Comparison of ENCODE assay signal across 13 cellular contexts in the genomic region with DNA sequence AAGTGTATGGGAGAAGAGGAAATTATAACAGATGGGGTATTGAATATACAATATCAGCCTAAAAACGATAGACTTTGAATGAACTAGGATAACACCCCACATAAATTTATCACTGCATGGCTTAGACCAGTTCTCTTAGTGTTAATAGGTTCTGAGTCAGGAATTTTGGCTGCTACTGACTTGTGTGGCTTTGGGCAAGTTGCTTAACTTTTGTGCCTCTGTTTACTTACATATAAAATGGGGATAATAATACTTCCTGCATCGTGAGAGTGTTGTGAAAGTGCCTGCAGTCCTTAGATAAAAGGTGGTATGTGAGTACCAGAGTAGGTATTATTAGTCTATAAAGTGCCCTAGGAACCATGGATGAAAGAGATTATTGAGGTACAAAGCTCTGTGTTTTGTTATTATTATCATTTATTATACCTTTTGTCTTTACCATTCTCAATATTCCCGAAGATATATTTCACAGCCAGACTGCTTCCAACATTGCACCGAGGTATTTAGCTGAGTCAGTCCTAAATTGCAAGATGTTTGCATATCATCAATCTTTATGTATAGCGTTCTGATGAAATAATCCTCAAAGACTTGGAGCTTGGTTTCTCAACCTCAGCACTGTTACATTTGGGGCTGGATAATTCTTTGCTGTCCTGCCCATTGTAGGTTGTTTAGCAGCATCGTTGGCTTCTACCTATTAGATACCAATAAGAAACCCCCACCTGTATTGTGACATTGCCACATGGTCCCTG. TPM values are rescaled to one million over a fixed set of nuclear protein-coding genes. Genes with fewer than 3 reads are reported as not detected.
DNase-seq lines count a peak whose midpoint lies in the region; ATAC-seq and TF ChIP-seq lines count a peak whose summit lies in the region.
"Had no signal": no experiment of that assay in that cellular context is flagged by ENCODE, and none has a peak within 500 bp of the region (broad histone marks: within the 10 kb centered on the region; RNA-seq: fewer than 3 reads in every experiment).

No MANE protein-coding gene starts in this region.

- in situ Hi-C loops in astrocyte of the spinal cord (cut with HindIII; ENCODE audit: low sequenced_read_pairs): no loop called here

- TF ChIP-seq CTCF in SK-N-SH (IDR thresholded peaks at IDR 0.05) (no peak), astrocyte of the spinal cord (IDR thresholded peaks at IDR 0.05; ENCODE audit: low read depth, low read length) (no peak)

- H3K36me3 ChIP-seq in SK-N-SH (replicated peaks in 1 of 2; ENCODE audit: control insufficient read depth in 1 of 2, insufficient read depth in 2 of 2, low read length in 1 of 2): no peaks in the 10 kb centered on the region
- H3K36me3 ChIP-seq in iPS-15b (ENCODE audit: control insufficient read depth, insufficient read depth, low read length): peaks cover 3% of the 10 kb centered on the region

- H3K27me3 ChIP-seq in SK-N-SH (ENCODE audit: insufficient read depth): no peaks in the 10 kb centered on the region; the same call in 1 of the 2 replicates
- H3K27me3 ChIP-seq in iPS-15b (ENCODE audit: control insufficient read depth, insufficient read depth, low read length): no peaks in the 10 kb centered on the region

- H3K9ac ChIP-seq in SK-N-SH (no peak overlapping the region), iPS-15b (ENCODE audit: low read depth, low read length) (peak overlapping the region; percentile 20)

- H4K20me1 ChIP-seq in SK-N-SH (ENCODE audit: insufficient read depth): no peaks in the 10 kb centered on the region

- no peak overlapping the region; the same call in 1 of the 2 replicates for H3K4me2 ChIP-seq in SK-N-SH

- peaks cover 8% of the 10 kb centered on the region for H3F3A ChIP-seq in SK-N-SH (replicated peaks; ENCODE audit: insufficient read depth)

- no peak overlapping the region for H3K27ac ChIP-seq in SK-N-SH (ENCODE audit: low read depth in 2 of 2, low read length in 1 of 2)

- TF ChIP-seq EP300 in SK-N-SH (IDR thresholded peaks at IDR 0.05; ENCODE audit: borderline replicate concordance in 1 of 2, low read depth in 1 of 2, low read length in 1 of 2): no peak

- CTCF ChIA-PET in SK-N-SH (lab: Yijun Ruan, JAX): no interaction called here

- H3K9me2 ChIP-seq in SK-N-SH: no peaks in the 10 kb centered on the region

- 4% methylated on average over 6 of the region's 6 CpGs for WGBS in SK-N-SH (ENCODE audit: low lambda C conversion rate)

- POLR2A ChIA-PET in SK-N-SH (lab: Yijun Ruan, JAX): no interaction called here

- H3K4me1 ChIP-seq in SK-N-SH (ENCODE audit: control insufficient read depth in 1 of 2, insufficient read depth in 2 of 2, low read depth in 1 of 2, low read length in 1 of 2): peaks cover 4 to 5% of the 10 kb centered on the region in 2 experiments; a peak in 2 of 4 replicates
- H3K4me1 ChIP-seq in iPS-15b (ENCODE audit: control insufficient read depth, insufficient read depth, low read length): peaks cover 7% of the 10 kb centered on the region

- H3K4me3 ChIP-seq in SK-N-SH (ENCODE audit: low read depth in 2 of 2, low read length in 1 of 2) (no peak overlapping the region), astrocyte of the spinal cord (ENCODE audit: low read depth, low read length) (no peak overlapping the region), iPS-15b (ENCODE audit: low read depth, low read length) (peak overlapping the region; percentile 94)

- H2AFZ ChIP-seq in SK-N-SH (ENCODE audit: low read depth): peak overlapping the region; percentile 95; the same call in 1 of the 2 replicates

- no peak for TF ChIP-seq RAD21 in SK-N-SH (IDR thresholded peaks at IDR 0.05; ENCODE audit: low read length)

- H3K79me2 ChIP-seq in SK-N-SH (ENCODE audit: insufficient read depth): peaks cover 6% of the 10 kb centered on the region

- H3K9me3 ChIP-seq in SK-N-SH (no peaks in the 10 kb centered on the region), iPS-15b (ENCODE audit: control insufficient read depth, insufficient read depth, low read length) (no peaks in the 10 kb centered on the region)

- DNase-seq in SK-N-SH (no peak), astrocyte of the spinal cord (ENCODE audit: low read depth, low spot score) (peak; percentile 37), NCI-H1694 (lab: John Stamatoyannopoulos, UW) (no peak), UCSD-AML1 (lab: John Stamatoyannopoulos, UW; ENCODE audit: unreplicated experiment) (no peak), cortex of kidney (lab: John Stamatoyannopoulos, UW) (no peak)
- DNase-seq: activated T-cell treated with anti-CD3 and anti-CD28 coated beads, Interleukin-2, amount 50 U/mL, for 48 hours; islet precursor cell; NCI-H774 had no signal

- no peak for ATAC-seq in SK-N-SH treated with all-trans-retinoic acid at 6 μM for 48 hours
- no peak for ATAC-seq in HG02642 (IDR thresholded peaks at IDR 0.05; ENCODE audit: poor library complexity, unreplicated experiment)
- ATAC-seq: activated CD4-positive, CD25-positive, alpha-beta regulatory T cell treated with anti-CD3 and anti-CD28 coated beads, Interleukin-2, amount 50 U/mL, for 24 hours; sciatic nerve had no signal

TF ChIP-seq in SK-N-SH, 30 proteins besides CTCF, POLR2A, EP300 and RAD21:
- TF ChIP-seq GATA2 (CRISPR knock-in tag; IDR thresholded peaks at IDR 0.05): no peak
- TF ChIP-seq FOSL2 (IDR thresholded peaks at IDR 0.05; ENCODE audit: borderline replicate concordance, low read depth): no peak
- no peak for TF ChIP-seq GABPA (IDR thresholded peaks at IDR 0.05; ENCODE audit: low read depth)
- TF ChIP-seq RXRA (IDR thresholded peaks at IDR 0.05; ENCODE audit: borderline replicate concordance, low read depth): no peak
- TF ChIP-seq USF1 (IDR thresholded peaks at IDR 0.05; ENCODE audit: borderline replicate concordance, low read depth): no peak
- TF ChIP-seq MEF2A (IDR thresholded peaks at IDR 0.05; ENCODE audit: borderline replicate concordance, low read depth): no peak

TF ChIP-seq in SK-N-SH treated with all-trans-retinoic acid at 6 μM for 48 hours, 23 proteins besides CTCF, POLR2A, EP300 and RAD21 (continues in another document):
- no peak for TF ChIP-seq ZFP30 (CRISPR knock-in tag; IDR thresholded peaks at IDR 0.05)
- TF ChIP-seq, protein P1, sequence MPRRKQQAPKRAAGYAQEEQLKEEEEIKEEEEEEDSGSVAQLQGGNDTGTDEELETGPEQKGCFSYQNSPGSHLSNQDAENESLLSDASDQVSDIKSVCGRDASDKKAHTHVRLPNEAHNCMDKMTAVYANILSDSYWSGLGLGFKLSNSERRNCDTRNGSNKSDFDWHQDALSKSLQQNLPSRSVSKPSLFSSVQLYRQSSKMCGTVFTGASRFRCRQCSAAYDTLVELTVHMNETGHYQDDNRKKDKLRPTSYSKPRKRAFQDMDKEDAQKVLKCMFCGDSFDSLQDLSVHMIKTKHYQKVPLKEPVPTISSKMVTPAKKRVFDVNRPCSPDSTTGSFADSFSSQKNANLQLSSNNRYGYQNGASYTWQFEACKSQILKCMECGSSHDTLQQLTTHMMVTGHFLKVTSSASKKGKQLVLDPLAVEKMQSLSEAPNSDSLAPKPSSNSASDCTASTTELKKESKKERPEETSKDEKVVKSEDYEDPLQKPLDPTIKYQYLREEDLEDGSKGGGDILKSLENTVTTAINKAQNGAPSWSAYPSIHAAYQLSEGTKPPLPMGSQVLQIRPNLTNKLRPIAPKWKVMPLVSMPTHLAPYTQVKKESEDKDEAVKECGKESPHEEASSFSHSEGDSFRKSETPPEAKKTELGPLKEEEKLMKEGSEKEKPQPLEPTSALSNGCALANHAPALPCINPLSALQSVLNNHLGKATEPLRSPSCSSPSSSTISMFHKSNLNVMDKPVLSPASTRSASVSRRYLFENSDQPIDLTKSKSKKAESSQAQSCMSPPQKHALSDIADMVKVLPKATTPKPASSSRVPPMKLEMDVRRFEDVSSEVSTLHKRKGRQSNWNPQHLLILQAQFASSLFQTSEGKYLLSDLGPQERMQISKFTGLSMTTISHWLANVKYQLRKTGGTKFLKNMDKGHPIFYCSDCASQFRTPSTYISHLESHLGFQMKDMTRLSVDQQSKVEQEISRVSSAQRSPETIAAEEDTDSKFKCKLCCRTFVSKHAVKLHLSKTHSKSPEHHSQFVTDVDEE (CRISPR knock-in tag; IDR thresholded peaks at IDR 0.05): no peak
- TF ChIP-seq TCF4 (CRISPR knock-in tag; IDR thresholded peaks at IDR 0.05; ENCODE audit: borderline replicate concordance): no peak
- no peak for TF ChIP-seq BACH2 (CRISPR knock-in tag; IDR thresholded peaks at IDR 0.05; ENCODE audit: borderline replicate concordance)
- TF ChIP-seq CSDC2 (CRISPR knock-in tag; IDR thresholded peaks at IDR 0.05): no peak
- TF ChIP-seq ARNTL (CRISPR knock-in tag; IDR thresholded peaks at IDR 0.05; ENCODE audit: borderline replicate concordance, low read depth): no peak
- no peak for TF ChIP-seq ZFP3 (CRISPR knock-in tag; IDR thresholded peaks at IDR 0.05)
- no peak for TF ChIP-seq ISL1 (CRISPR knock-in tag; IDR thresholded peaks at IDR 0.05)
- TF ChIP-seq ESRRG (CRISPR knock-in tag; IDR thresholded peaks at IDR 0.05): no peak
- TF ChIP-seq, protein P2, sequence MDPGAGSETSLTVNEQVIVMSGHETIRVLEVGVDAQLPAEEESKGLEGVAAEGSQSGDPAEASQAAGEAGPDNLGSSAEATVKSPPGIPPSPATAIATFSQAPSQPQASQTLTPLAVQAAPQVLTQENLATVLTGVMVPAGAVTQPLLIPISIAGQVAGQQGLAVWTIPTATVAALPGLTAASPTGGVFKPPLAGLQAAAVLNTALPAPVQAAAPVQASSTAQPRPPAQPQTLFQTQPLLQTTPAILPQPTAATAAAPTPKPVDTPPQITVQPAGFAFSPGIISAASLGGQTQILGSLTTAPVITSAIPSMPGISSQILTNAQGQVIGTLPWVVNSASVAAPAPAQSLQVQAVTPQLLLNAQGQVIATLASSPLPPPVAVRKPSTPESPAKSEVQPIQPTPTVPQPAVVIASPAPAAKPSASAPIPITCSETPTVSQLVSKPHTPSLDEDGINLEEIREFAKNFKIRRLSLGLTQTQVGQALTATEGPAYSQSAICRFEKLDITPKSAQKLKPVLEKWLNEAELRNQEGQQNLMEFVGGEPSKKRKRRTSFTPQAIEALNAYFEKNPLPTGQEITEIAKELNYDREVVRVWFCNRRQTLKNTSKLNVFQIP (CRISPR knock-in tag; IDR thresholded peaks at IDR 0.05; ENCODE audit: borderline replicate concordance, low read depth): no peak

RNA-seq across cellular contexts. Expression of gene PAWR, which starts 2.3 kb away (rescaled TPM):
- 0.91 and 1.8 TPM in 2 replicates for polyA plus RNA-seq in SK-N-SH (2012; rRNA removed)
- polyA plus RNA-seq in SK-N-SH (2012; cell fraction: cytosol; rRNA removed): 0.79 and 0.80 TPM in 2 replicates
- polyA plus RNA-seq in SK-N-SH (2012; cell fraction: nucleus; rRNA removed): 1.5 and 3.0 TPM in 2 replicates
